8 cellular contexts compared by ENCODE assay signal in genomic region chr3:59052803-59053411, GRCh38. TPM values are rescaled to one million over a fixed set of nuclear protein-coding genes. Genes with fewer than 3 reads are reported as not detected.
DNase-seq lines count a peak whose midpoint lies in the region; ATAC-seq, FAIRE-seq and TF ChIP-seq lines count a peak whose summit lies in the region.

No MANE protein-coding gene starts in this region.

- H3K27me3 ChIP-seq in thyroid gland = no peaks in the 10 kb centered on the region
- no peaks in the 10 kb centered on the region for H3K27me3 ChIP-seq in ascending aorta

- H3K4me1 ChIP-seq in A549 (peaks cover 11% of the 10 kb centered on the region; the same call in 2 of the 3 replicates), thyroid gland (peaks cover 0 to 4% of the 10 kb centered on the region in 2 donors), ascending aorta (no peaks in the 10 kb centered on the region)

- POLR2A ChIA-PET in A549 (lab: Yijun Ruan, JAX) = no interaction called here

- H3K36me3 ChIP-seq in thyroid gland (no peaks in the 10 kb centered on the region), ascending aorta (no peaks in the 10 kb centered on the region)

- H3K4me2 ChIP-seq in A549 = no peak overlapping the region

- peak; percentile 53 to 67; a peak in 4 of 5 replicates for TF ChIP-seq RAD21 in A549 (conservative IDR thresholded peaks at IDR 0.05 in 1 of 2, IDR thresholded peaks at IDR 0.05 in 1 of 2)

- intact Hi-C loops in thyroid gland (cut with DNase I) (loop anchor here (5.0 kb wide), 1 partner anchor 411 kb away; no protein-coding TSS in a partner anchor), head of caudate nucleus (cut with DNase I) (no loop called here), ascending aorta (cut with DNase I) (no loop called here)

- TF ChIP-seq POLR2A in A549 (IDR thresholded peaks at IDR 0.05; ENCODE audit: low read length) (no peak), erythroblast (IDR thresholded peaks at IDR 0.05; ENCODE audit: low read length) (no peak), thyroid gland (IDR thresholded peaks at IDR 0.05) (no peak)

- peak; percentile 50 for TF ChIP-seq CTCF in A549 (IDR thresholded peaks at IDR 0.05)
- peak in 5 of 6 experiments; percentile 28 to 53 (median 46) for TF ChIP-seq CTCF in thyroid gland (IDR thresholded peaks at IDR 0.05)
- TF ChIP-seq CTCF in ascending aorta (IDR thresholded peaks at IDR 0.05) = peak in 1 of 3 experiments; percentile 15

- H3K27ac ChIP-seq in A549 (no peak overlapping the region), thyroid gland (no peak overlapping the region), ascending aorta (no peak overlapping the region)

- H3K4me3 ChIP-seq in A549 = no peak overlapping the region
- H3K4me3 ChIP-seq in thyroid gland (replicated peaks in 1 of 3) = no peak overlapping the region
- H3K4me3 ChIP-seq in ascending aorta = no peak overlapping the region

- CTCF ChIA-PET in A549 (lab: Yijun Ruan, JAX) = interaction anchor here (0.6 to 2.5 kb wide), 17 partner anchors 9 to 1047 kb away, joined by 3 to 19 read pairs (median 4); no protein-coding TSS in a partner anchor

- H3K9me3 ChIP-seq in A549 = no peaks in the 10 kb centered on the region
- no peaks in the 10 kb centered on the region for H3K9me3 ChIP-seq in thyroid gland
- H3K9me3 ChIP-seq in ascending aorta = no peaks in the 10 kb centered on the region

- WGBS in A549 (ENCODE audit: missing lambda C conversion rate) = 47% methylated on average over 2 of the region's 2 CpGs
- WGBS in thyroid gland, 2 donors = 75 to 82% methylated on average over 2 of the region's 2 CpGs

- DNase-seq in A549 (ENCODE audit: low read depth in 1 of 2, low spot score in 1 of 2) (peak in 1 of 2 experiments; percentile 37), GDM1 (lab: John Stamatoyannopoulos, UW) (peak; percentile 9), NOMO-1 (lab: John Stamatoyannopoulos, UW; ENCODE audit: unreplicated experiment in 2 of 2) (peak; percentile 9 to 28), erythroblast (lab: John Stamatoyannopoulos, UW) (peak; percentile 50 to 78), thyroid gland (no peak), NCI-H1694 treated with DMSO at 0.1 percent for 48 hours (lab: John Stamatoyannopoulos, UW) (no peak), head of caudate nucleus (no peak), ascending aorta (ENCODE audit: low spot score in 2 of 2) (no peak)

- FAIRE-seq in A549 (lab: Jason Lieb, UNC) = no peak

- peak in 1 of 2 experiments; percentile 37; a peak in 1 of 6 replicates for ATAC-seq in A549

- TF ChIP-seq EP300 in A549 (IDR thresholded peaks at IDR 0.05) = no peak

TF ChIP-seq in A549, 52 proteins besides CTCF, POLR2A, EP300 and RAD21:
- TF ChIP-seq NR3C1 (IDR thresholded peaks at IDR 0.05) (no peak), SMC3 (IDR thresholded peaks at IDR 0.05) (peak; percentile 65)
TF ChIP-seq in A549: peak in this region for 1.

RNA-seq across cellular contexts. Expression of gene CFAP20DC, which starts 3.1 kb away (rescaled TPM):
- 4.3 and 6.0 TPM in 2 replicates for polyA plus RNA-seq in A549 (2011; rRNA removed)
- polyA plus RNA-seq in A549 (2012; cell fraction: cytosol; rRNA removed) = 1.3 and 1.6 TPM in 2 replicates
- 0.78 and 1.0 TPM in 2 replicates for polyA plus RNA-seq in A549 (2012; cell fraction: nucleus; rRNA removed)
- 2.2 to 2.5 TPM (median 2.5 TPM) in 3 replicates for polyA plus RNA-seq in A549 (2017; fragmentation: RNase III; extraction: RNeasy Plus Mini Kit Qiagen cat#74134 plus additional on column Dnase treatment)
- polyA minus RNA-seq in A549 (2011; rRNA and poly(A)+ RNA removed) = 1.4 and 1.9 TPM in 2 replicates
- total RNA-seq in thyroid gland = under 1 TPM; 0.20 to 0.92 (median 0.60) TPM
- not detected for total RNA-seq in ascending aorta

Comparison
In these comparisons a context has a peak if more than half of its experiments do, and no peak if none do; other contexts are left out.
1. DNase-seq: peak in GDM1 (single experiment), NOMO-1 (2 of 2) and erythroblast (2 of 2); none in thyroid gland (0 of 2), NCI-H1694 treated with DMSO at 0.1 percent for 48 hours (single experiment), head of caudate nucleus (0 of 42) and ascending aorta (0 of 2).